21 cellular contexts compared by ENCODE assay signal in genomic region chr14:105541218-105541617, GRCh38. TPM values are rescaled to one million over a fixed set of nuclear protein-coding genes. Genes with fewer than 3 reads are reported as not detected.
DNase-seq lines count a peak whose midpoint lies in the region; TF ChIP-seq lines count a peak whose summit lies in the region.
"Had no signal": no experiment of that assay in that cellular context is flagged by ENCODE, and none has a peak within 500 bp of the region (broad histone marks: within the 10 kb centered on the region; RNA-seq: fewer than 3 reads in every experiment).

No MANE protein-coding gene starts in this region.

- H3K4me1 ChIP-seq in BLaER1 (peaks cover 23% of the 10 kb centered on the region), sigmoid colon (peaks cover 0 to 7% (median 0%) of the 10 kb centered on the region in 4 donors)
- H3K4me1 ChIP-seq: A549, Caco-2 had no signal

- H3K9me3 ChIP-seq in BLaER1 (peaks cover 23% of the 10 kb centered on the region), sigmoid colon (peaks cover 0 to 6% (median 2%) of the 10 kb centered on the region in 4 donors)

- TF ChIP-seq EP300 in sigmoid colon (IDR thresholded peaks at IDR 0.05) = no peak

- WGBS in sigmoid colon, 2 donors = 84 to 85% methylated on average over 15 of the region's 15 CpGs

- no peak overlapping the region for H3K27ac ChIP-seq in BLaER1
- H3K27ac ChIP-seq in sigmoid colon = no peak overlapping the region
- H3K27ac ChIP-seq: 22Rv1, A549, C4-2B had no signal

- H3K36me3 ChIP-seq in BLaER1 = peaks cover 3% of the 10 kb centered on the region; the same call in 1 of the 2 replicates
- H3K36me3 ChIP-seq in sigmoid colon = no peaks in the 10 kb centered on the region

- intact Hi-C loops in sigmoid colon (cut with DNase I) = no loop called here

- H3K4me1 Mint-ChIP-seq in chondrocyte (ENCODE audit: low read depth) = no peaks in the 10 kb centered on the region

- H3K4me2 ChIP-seq in BLaER1 = peak overlapping the region; percentile 56
- H3K4me2 ChIP-seq: A549 had no signal

- no peaks in the 10 kb centered on the region for H3K36me3 Mint-ChIP-seq in chondrocyte (ENCODE audit: low read depth)
- H3K36me3 Mint-ChIP-seq: CD8-positive, alpha-beta T cell had no signal

- peaks cover 25% of the 10 kb centered on the region for H3K27me3 Mint-ChIP-seq in chondrocyte (ENCODE audit: low read depth)
- H3K27me3 Mint-ChIP-seq: B cell had no signal

- H3K27ac Mint-ChIP-seq in chondrocyte (ENCODE audit: unreplicated experiment) = no peak overlapping the region
- H3K27ac Mint-ChIP-seq: B cell; CD4-positive, alpha-beta T cell; CD8-positive, alpha-beta T cell had no signal

- peaks cover 12% of the 10 kb centered on the region for H3K9me3 Mint-ChIP-seq in chondrocyte (ENCODE audit: low read depth)

- no peak for TF ChIP-seq POLR2A in sigmoid colon (IDR thresholded peaks at IDR 0.05)

- no peak overlapping the region for H3K9ac ChIP-seq in BLaER1

- H3K4me3 ChIP-seq in BLaER1 = no peak overlapping the region
- H3K4me3 ChIP-seq in sigmoid colon = no peak overlapping the region
- H3K4me3 ChIP-seq: A549, GM12878 had no signal

- TF ChIP-seq CTCF in chondrocyte (IDR thresholded peaks at IDR 0.05) = no peak
- no peak for TF ChIP-seq CTCF in sigmoid colon (IDR thresholded peaks at IDR 0.05)

- DNase-seq in chondrocyte (ENCODE audit: low spot score) (peak; percentile 81), sigmoid colon (peak; percentile 58), iPS-NIHi7 (ENCODE audit: extremely low spot score) (no peak), DMS53 (lab: John Stamatoyannopoulos, UW) (no peak)
- DNase-seq: AML-193; Caco-2; Calu3; CD4-positive, alpha-beta T cell; CD8-positive, alpha-beta T cell; DMS79; DND-41; EL; GDM1 had no signal

- no peak overlapping the region for H3K4me3 Mint-ChIP-seq in chondrocyte (ENCODE audit: unreplicated experiment)
- H3K4me3 Mint-ChIP-seq: B cell; CD4-positive, alpha-beta T cell; CD8-positive, alpha-beta T cell had no signal

- H3K27me3 ChIP-seq in BLaER1 (no peaks in the 10 kb centered on the region), sigmoid colon (peaks cover 0 to 29% (median 6%) of the 10 kb centered on the region in 3 donors)

- H4K20me1 ChIP-seq in BLaER1 = no peaks in the 10 kb centered on the region

RNA-seq across cellular contexts. Expression of gene TMEM121, which starts 14.8 kb away (rescaled TPM):
- total RNA-seq in chondrocyte (4.4 to 8.9 TPM (median 6.0 TPM) in 3 replicates), sigmoid colon (1 to 10 TPM; 3.0 to 8.0 (median 6.2) TPM)
- polyA plus RNA-seq in sigmoid colon = 1 to 10 TPM in 1 of 3 donors, not detected in 2; 2.3 TPM
- total RNA-seq: Caco-2 had no signal

RNA-seq across cellular contexts. Expression of gene TEDC1, which starts 50.2 kb away (rescaled TPM):
- total RNA-seq in chondrocyte (12.9 to 15.5 TPM (median 14.3 TPM) in 3 replicates), sigmoid colon (1 to 10 TPM in 2 of 4 donors, under 1 TPM in 2; 0.16 to 5.2 (median 1.0) TPM)
- polyA plus RNA-seq in sigmoid colon = 10 to 100 TPM; 17.8 to 36.0 (median 19.2) TPM

RNA-seq across cellular contexts. Expression of gene CRIP1, which starts 54.5 kb away (rescaled TPM):
- 38.7 to 181 TPM (median 174 TPM) in 3 replicates for total RNA-seq in chondrocyte
- total RNA-seq in sigmoid colon = 10 to 100 TPM in 3 of 4 donors, 1 to 10 TPM in 1; 4.9 to 24.3 (median 15.4) TPM
- polyA plus RNA-seq in sigmoid colon = 100 to 1,000 TPM; 168 to 403 (median 199) TPM
- total RNA-seq: A172, G401 had no signal

Comparison
In these comparisons a context has a peak if more than half of its experiments do, and no peak if none do; other contexts are left out.
1. DNase-seq: peak in chondrocyte (single experiment) and sigmoid colon (single experiment); none in iPS-NIHi7 (single experiment) and DMS53 (single experiment).